25 cellular contexts compared by ENCODE assay signal in genomic region chr12:41441180-41441579, GRCh38.
"Had no signal": no experiment of that assay in that cellular context is flagged by ENCODE, and none has a peak within 500 bp of the region (broad histone marks: within the 10 kb centered on the region; RNA-seq: fewer than 3 reads in every experiment).

No MANE protein-coding gene starts in this region.

- DNase-seq: IMR-90, Kasumi-1, KG1, MV-4-11, NCI-H1048, NCI-H1105, NCI-H1417, NCI-H1436 treated with DMSO at 0.1 percent for 48 hours, NCI-H1694, NCI-H187 treated with DMSO at 0.1 percent for 48 hours, NCI-H2029 treated with DMSO at 0.1 percent for 48 hours, NCI-H2171 treated with DMSO at 0.1 percent for 48 hours, NCI-H345, NCI-H446 treated with DMSO at 0.1 percent for 48 hours, NCI-H510A treated with DMSO at 0.1 percent for 48 hours, NCI-H526 treated with DMSO at 0.1 percent for 48 hours, NCI-H748 treated with DMSO at 0.1 percent for 48 hours, PC-3, SHP77 treated with DMSO at 0.1 percent for 48 hours, SJCRH30, T-helper 1 cell had no signal

- H3K27ac ChIP-seq: SJCRH30 had no signal

- H3K4me1 ChIP-seq: SJCRH30 had no signal

- H3K4me3 ChIP-seq: SJCRH30 had no signal

- H3K27me3 ChIP-seq: SJCRH30 had no signal

- ATAC-seq: HepG2, Panc1, PC-3, Right ventricle myocardium inferior, SK-N-SH treated with all-trans-retinoic acid at 6 μM for 48 hours had no signal

- H3K36me3 ChIP-seq: SJCRH30 had no signal
